Comparison of ENCODE assay signal across 1 cellular context in genomic region chr1:25247829-25248754, GRCh38.
TF ChIP-seq lines count a peak whose summit lies in the region.

No MANE protein-coding gene starts in this region.

TF ChIP-seq in endothelial cell of umbilical vein, 7 proteins besides CTCF, POLR2A, EP300 and RAD21:
- TF ChIP-seq POLR2AphosphoS5 (IDR thresholded peaks at IDR 0.05; ENCODE audit: insufficient read depth, low read depth, low read length) (no peak), MAX (IDR thresholded peaks at IDR 0.05; ENCODE audit: insufficient read depth, insufficient read length) (no peak), FOS (IDR thresholded peaks at IDR 0.05; ENCODE audit: borderline replicate concordance, insufficient read depth, low read length) (no peak), JUN (IDR thresholded peaks at IDR 0.05; ENCODE audit: borderline replicate concordance, insufficient read depth, insufficient read length, low read depth) (no peak), MYC (IDR thresholded peaks at IDR 0.05; ENCODE audit: low read depth, low read length) (no peak), GATA2 (IDR thresholded peaks at IDR 0.05; ENCODE audit: insufficient read depth, insufficient read length, low read depth, low read length) (no peak), EZH2 (IDR thresholded peaks at IDR 0.05; ENCODE audit: borderline replicate concordance, low read depth, low read length, severe bottlenecking) (no peak)
